Comparison of ENCODE assay signal across 2 cellular contexts in the genomic region with DNA sequence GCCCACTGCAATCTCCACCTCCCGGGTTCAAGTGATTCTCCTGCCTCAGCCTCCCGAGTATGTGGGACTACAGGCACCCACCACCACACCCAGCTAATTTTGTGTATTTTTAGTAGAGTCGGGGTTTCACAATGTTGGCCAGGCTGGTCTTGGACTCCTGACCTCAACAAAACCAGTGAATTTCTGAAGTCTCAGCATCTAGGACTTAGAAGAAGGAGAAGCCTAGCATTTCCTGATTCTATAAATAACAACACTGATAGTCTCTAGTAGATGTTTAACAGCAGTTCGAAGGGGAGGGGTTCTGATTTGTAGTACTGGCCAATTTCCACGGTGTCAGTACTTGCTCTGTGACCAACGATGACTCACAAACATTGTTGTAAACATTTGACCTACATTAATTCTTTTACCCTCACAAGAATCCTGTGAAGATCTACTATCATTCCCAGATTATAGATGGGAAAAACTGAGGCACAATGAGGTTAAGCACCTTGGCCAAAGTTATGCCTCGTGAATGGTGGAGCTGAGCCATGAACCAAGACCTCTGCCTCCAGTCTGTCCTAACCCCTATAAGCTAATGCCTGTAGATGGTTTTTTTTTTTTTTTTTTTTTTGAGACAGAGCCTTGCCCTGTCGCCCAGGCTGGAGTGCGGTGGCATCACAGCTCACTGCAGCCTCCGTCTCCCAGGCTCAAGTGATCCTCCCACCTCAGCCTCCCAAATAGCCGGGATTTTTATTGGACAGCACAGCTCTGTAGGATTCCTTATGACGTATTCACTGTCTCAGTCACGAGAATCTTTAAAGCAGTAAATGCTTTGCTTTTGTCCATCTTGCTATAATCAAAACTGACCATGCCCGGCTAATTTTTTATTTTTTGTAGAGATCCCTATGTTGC.
TF ChIP-seq lines count a peak whose summit lies in the region.

No MANE protein-coding gene starts in this region.

TF ChIP-seq in A549, 52 proteins besides CTCF, POLR2A, EP300 and RAD21 (continued from another document):
- TF ChIP-seq FOSL2 (IDR thresholded peaks at IDR 0.05) (peak; percentile 48), FOSL2 (CRISPR knock-in tag; IDR thresholded peaks at IDR 0.05) (peak; percentile 90), ZSCAN20 (CRISPR knock-in tag; IDR thresholded peaks at IDR 0.05) (no peak)

TF ChIP-seq in GM23338, 12 proteins besides CTCF, POLR2A, EP300 and RAD21:
- TF ChIP-seq, protein P1, sequence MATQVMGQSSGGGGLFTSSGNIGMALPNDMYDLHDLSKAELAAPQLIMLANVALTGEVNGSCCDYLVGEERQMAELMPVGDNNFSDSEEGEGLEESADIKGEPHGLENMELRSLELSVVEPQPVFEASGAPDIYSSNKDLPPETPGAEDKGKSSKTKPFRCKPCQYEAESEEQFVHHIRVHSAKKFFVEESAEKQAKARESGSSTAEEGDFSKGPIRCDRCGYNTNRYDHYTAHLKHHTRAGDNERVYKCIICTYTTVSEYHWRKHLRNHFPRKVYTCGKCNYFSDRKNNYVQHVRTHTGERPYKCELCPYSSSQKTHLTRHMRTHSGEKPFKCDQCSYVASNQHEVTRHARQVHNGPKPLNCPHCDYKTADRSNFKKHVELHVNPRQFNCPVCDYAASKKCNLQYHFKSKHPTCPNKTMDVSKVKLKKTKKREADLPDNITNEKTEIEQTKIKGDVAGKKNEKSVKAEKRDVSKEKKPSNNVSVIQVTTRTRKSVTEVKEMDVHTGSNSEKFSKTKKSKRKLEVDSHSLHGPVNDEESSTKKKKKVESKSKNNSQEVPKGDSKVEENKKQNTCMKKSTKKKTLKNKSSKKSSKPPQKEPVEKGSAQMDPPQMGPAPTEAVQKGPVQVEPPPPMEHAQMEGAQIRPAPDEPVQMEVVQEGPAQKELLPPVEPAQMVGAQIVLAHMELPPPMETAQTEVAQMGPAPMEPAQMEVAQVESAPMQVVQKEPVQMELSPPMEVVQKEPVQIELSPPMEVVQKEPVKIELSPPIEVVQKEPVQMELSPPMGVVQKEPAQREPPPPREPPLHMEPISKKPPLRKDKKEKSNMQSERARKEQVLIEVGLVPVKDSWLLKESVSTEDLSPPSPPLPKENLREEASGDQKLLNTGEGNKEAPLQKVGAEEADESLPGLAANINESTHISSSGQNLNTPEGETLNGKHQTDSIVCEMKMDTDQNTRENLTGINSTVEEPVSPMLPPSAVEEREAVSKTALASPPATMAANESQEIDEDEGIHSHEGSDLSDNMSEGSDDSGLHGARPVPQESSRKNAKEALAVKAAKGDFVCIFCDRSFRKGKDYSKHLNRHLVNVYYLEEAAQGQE (IDR thresholded peaks at IDR 0.05; ENCODE audit: unreplicated experiment), result no peak
- no peak for TF ChIP-seq POLR2AphosphoS5 (IDR thresholded peaks at IDR 0.05; ENCODE audit: low read depth)
- TF ChIP-seq, protein P2, sequence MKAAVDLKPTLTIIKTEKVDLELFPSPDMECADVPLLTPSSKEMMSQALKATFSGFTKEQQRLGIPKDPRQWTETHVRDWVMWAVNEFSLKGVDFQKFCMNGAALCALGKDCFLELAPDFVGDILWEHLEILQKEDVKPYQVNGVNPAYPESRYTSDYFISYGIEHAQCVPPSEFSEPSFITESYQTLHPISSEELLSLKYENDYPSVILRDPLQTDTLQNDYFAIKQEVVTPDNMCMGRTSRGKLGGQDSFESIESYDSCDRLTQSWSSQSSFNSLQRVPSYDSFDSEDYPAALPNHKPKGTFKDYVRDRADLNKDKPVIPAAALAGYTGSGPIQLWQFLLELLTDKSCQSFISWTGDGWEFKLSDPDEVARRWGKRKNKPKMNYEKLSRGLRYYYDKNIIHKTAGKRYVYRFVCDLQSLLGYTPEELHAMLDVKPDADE (IDR thresholded peaks at IDR 0.05), result no peak
- no peak for TF ChIP-seq EZH2phosphoT487 (IDR thresholded peaks at IDR 0.05; ENCODE audit: unreplicated experiment)
- no peak for TF ChIP-seq NANOG (IDR thresholded peaks at IDR 0.05; ENCODE audit: borderline replicate concordance)
- TF ChIP-seq CREB1 (CRISPR knock-in tag; IDR thresholded peaks at IDR 0.05; ENCODE audit: low read depth), result no peak
- no peak for TF ChIP-seq JUNB (IDR thresholded peaks at IDR 0.05; ENCODE audit: unreplicated experiment)
- TF ChIP-seq STAT1 (IDR thresholded peaks at IDR 0.05; ENCODE audit: unreplicated experiment), result no peak
- no peak for TF ChIP-seq EZH2 (IDR thresholded peaks at IDR 0.05; ENCODE audit: low read depth, unreplicated experiment)
TF ChIP-seq in GM23338: peak in this region for 0.
